In the genomic region with DNA sequence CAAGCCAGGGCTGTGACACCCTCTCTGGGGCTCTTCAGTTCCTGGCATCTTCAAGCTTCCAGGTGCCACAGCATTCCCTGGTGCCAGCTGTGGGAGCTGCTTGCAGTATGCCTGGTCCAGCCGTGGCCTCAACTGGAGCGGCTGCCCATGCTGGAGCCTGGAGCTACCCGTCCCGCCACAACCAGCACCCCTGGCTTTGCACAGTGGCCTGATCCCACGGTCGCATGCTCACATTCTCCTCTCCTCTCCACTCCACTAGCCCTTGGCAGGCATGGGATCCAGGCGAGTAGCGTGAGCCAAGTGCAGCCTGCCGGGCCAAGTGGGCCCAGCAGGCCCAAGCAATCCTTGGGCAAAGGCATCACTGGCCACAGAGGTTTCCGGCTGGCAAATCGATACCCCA, we compare ENCODE assay signal across 24 cellular contexts.
"Had no signal": no experiment of that assay in that cellular context is flagged by ENCODE, and none has a peak within 500 bp of the region (broad histone marks: within the 10 kb centered on the region; RNA-seq: fewer than 3 reads in every experiment).

No MANE protein-coding gene starts in this region.

- ATAC-seq: foreskin keratinocyte, gastroesophageal sphincter, heart left ventricle, left lung, left ventricle myocardium superior, lower lobe of right lung, mucosa of descending colon had no signal

- H3K36me3 ChIP-seq: colonic mucosa, esophagus muscularis mucosa, gastroesophageal sphincter, heart left ventricle, left lung, lower lobe of right lung had no signal

- H3K4me2 ChIP-seq: hepatocyte had no signal

- H3K27ac ChIP-seq: colonic mucosa, dorsolateral prefrontal cortex, esophagus muscularis mucosa, foreskin keratinocyte, gastroesophageal sphincter, heart left ventricle, hepatocyte, left lung, lower lobe of right lung had no signal

- H3K27me3 Mint-ChIP-seq: dendritic cell treated with granulocyte-macrophage colony-stimulating factor and Interleukin-4, amounts not matched to agents 40 ng/mL and 50 ng/mL, for 4 days had no signal

- H3K4me3 ChIP-seq: colonic mucosa, dorsolateral prefrontal cortex, esophagus muscularis mucosa, gastroesophageal sphincter, heart left ventricle, hepatocyte, left lung, lower lobe of right lung, mucosa of descending colon had no signal

- H3K4me1 Mint-ChIP-seq: immature natural killer cell had no signal

- H3K9me3 ChIP-seq: colonic mucosa, esophagus muscularis mucosa, gastroesophageal sphincter, heart left ventricle, left lung, lower lobe of right lung, mucosa of descending colon had no signal

- H2AFZ ChIP-seq: hepatocyte had no signal

- H3K4me1 ChIP-seq: colonic mucosa, esophagus muscularis mucosa, foreskin keratinocyte, gastroesophageal sphincter, heart left ventricle, left lung, lower lobe of right lung had no signal

- H3K36me3 Mint-ChIP-seq: immature natural killer cell, mesothelial cell of epicardium had no signal

- FAIRE-seq: endothelial cell of umbilical vein, frontal cortex had no signal

- DNase-seq: colonic mucosa; cortex of kidney; dorsolateral prefrontal cortex; effector CD4-positive, alpha-beta T cell; effector memory CD4-positive, alpha-beta T cell; foreskin keratinocyte; heart left ventricle; hypothalamus; immature natural killer cell; islet precursor cell; kidney; kidney glomerular epithelial cell; left lung; left ventricle myocardium superior; lower lobe of right lung; mesenchymal stem cell; mucosa of descending colon had no signal

- H3K27me3 ChIP-seq: colonic mucosa, esophagus muscularis mucosa, foreskin keratinocyte, gastroesophageal sphincter, heart left ventricle, hepatocyte, left lung had no signal

- H3K79me2 ChIP-seq: hepatocyte had no signal

- H3K4me3 Mint-ChIP-seq: dendritic cell treated with granulocyte-macrophage colony-stimulating factor and Interleukin-4, amounts not matched to agents 40 ng/mL and 50 ng/mL, for 4 days; immature natural killer cell; mesothelial cell of epicardium had no signal

- H3K27ac Mint-ChIP-seq: dendritic cell treated with granulocyte-macrophage colony-stimulating factor and Interleukin-4, amounts not matched to agents 40 ng/mL and 50 ng/mL, for 4 days; immature natural killer cell; mesothelial cell of epicardium had no signal

- H3K9me3 Mint-ChIP-seq: dendritic cell treated with granulocyte-macrophage colony-stimulating factor and Interleukin-4, amounts not matched to agents 40 ng/mL and 50 ng/mL, for 4 days had no signal
